21 cellular contexts compared by ENCODE assay signal in the genomic region with DNA sequence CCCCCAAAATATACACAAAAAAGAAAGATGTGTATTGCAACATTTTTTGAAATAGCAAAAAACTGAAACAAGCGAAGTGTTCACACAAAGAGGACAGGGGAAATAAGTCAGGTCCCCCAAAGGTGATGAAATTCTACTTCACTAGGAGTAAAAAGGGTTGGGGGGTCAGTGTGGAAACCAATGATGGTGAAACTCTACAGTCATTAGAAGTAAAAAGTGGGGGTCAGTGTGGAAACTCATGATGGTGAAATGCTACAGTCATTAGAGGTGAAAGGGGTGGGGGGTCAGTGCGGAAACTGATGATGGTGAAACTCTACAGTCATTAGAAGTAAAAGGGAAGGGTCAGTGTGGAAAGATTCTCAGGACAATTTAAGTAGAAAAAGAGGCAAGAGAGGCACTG.
DNase-seq lines count a peak whose midpoint lies in the region; ATAC-seq and TF ChIP-seq lines count a peak whose summit lies in the region.
"Had no signal": no experiment of that assay in that cellular context is flagged by ENCODE, and none has a peak within 500 bp of the region (broad histone marks: within the 10 kb centered on the region; RNA-seq: fewer than 3 reads in every experiment).

No MANE protein-coding gene starts in this region.

- TF ChIP-seq POLR2A in spleen (IDR thresholded peaks at IDR 0.05) = no peak

- peak; percentile 77 to 83 for DNase-seq in HL-60 (ENCODE audit: low read depth in 1 of 2, low spot score in 1 of 2)
- peak; percentile 75 for DNase-seq in NOMO-1 treated with DMSO at 0.1 percent for 48 hours (lab: John Stamatoyannopoulos, UW; ENCODE audit: unreplicated experiment)
- DNase-seq in SKM-1 treated with dmso at 0.1 percent for 144 hours (lab: John Stamatoyannopoulos, UW; ENCODE audit: unreplicated experiment) = peak; percentile 94
- no peak for DNase-seq in spleen
- DNase-seq in OCI-M1 (lab: John Stamatoyannopoulos, UW) = no peak
- DNase-seq in activated T-cell treated with anti-CD3 and anti-CD28 coated beads for 4 hours = no peak
- DNase-seq: 8988T; ACHN; AML-193; BE2C; CD4-positive, alpha-beta T cell; CD8-positive, alpha-beta memory T cell; DMS 273 treated with DMSO at 0.1 percent for 48 hours; DMS79 treated with DMSO at 0.1 percent for 48 hours; GF-D8; H9 had no signal

- no peak overlapping the region for H3K4me3 ChIP-seq in HL-60 (replicated peaks; ENCODE audit: insufficient read depth, low read length)
- H3K4me3 ChIP-seq in spleen = peak overlapping the region in 1 of 8 donors; percentile 6
- H3K4me3 ChIP-seq: A549; BLaER1 treated with 17β-estradiol and CSF1 and Interleukin-3, amounts not matched to agents 10 nM and 100 nM; GM23338 had no signal

- 46 to 82% (median 69%) methylated on average over 2 of the region's 2 CpGs for WGBS in spleen, 5 donors

- H3K4me1 ChIP-seq in spleen = peaks cover 0 to 21% (median 13%) of the 10 kb centered on the region in 6 donors
- H3K4me1 ChIP-seq: A549; BLaER1 treated with 17β-estradiol and CSF1 and Interleukin-3, amounts not matched to agents 10 nM and 100 nM had no signal

- intact Hi-C loops in spleen (cut with DNase I; ENCODE audit: low total_unique reads) = no loop called here

- no peaks in the 10 kb centered on the region for H3K36me3 ChIP-seq in spleen
- H3K36me3 ChIP-seq: BE2C; BLaER1 treated with 17β-estradiol and CSF1 and Interleukin-3, amounts not matched to agents 10 nM and 100 nM had no signal

- H3K27ac ChIP-seq in HL-60 (replicated peaks) (peak overlapping the region; percentile 51), spleen (peak overlapping the region in 6 of 8 donors; percentile 33 to 84 (median 70))
- H3K27ac ChIP-seq: A549; BLaER1 treated with 17β-estradiol and CSF1 and Interleukin-3, amounts not matched to agents 10 nM and 100 nM had no signal

- H3K27me3 ChIP-seq in HL-60 (ENCODE audit: insufficient read depth, poor library complexity, severe bottlenecking) (no peaks in the 10 kb centered on the region), spleen (replicated peaks in 1 of 7) (no peaks in the 10 kb centered on the region)
- H3K27me3 ChIP-seq: BE2C; BLaER1 treated with 17β-estradiol and CSF1 and Interleukin-3, amounts not matched to agents 10 nM and 100 nM had no signal

- H3K9me3 ChIP-seq in spleen = no peaks in the 10 kb centered on the region
- H3K9me3 ChIP-seq: A549, BE2C had no signal

- TF ChIP-seq CTCF in HL-60 (IDR thresholded peaks at IDR 0.05; ENCODE audit: insufficient read depth, low read length) (no peak), spleen (IDR thresholded peaks at IDR 0.05 in 8 of 11, conservative IDR thresholded peaks at IDR 0.05 in 3 of 11) (no peak)

- ATAC-seq in activated CD4-positive, CD25-positive, alpha-beta regulatory T cell treated with anti-CD3 and anti-CD28 coated beads, Interleukin-2, amount 50 U/mL, for 24 hours = no peak
- ATAC-seq: GM23338, HCT116 had no signal

Comparison
In these comparisons a context has a peak if more than half of its experiments do, and no peak if none do; other contexts are left out.
1. DNase-seq: peak in HL-60 (2 of 2), NOMO-1 treated with DMSO at 0.1 percent for 48 hours (single experiment) and SKM-1 treated with dmso at 0.1 percent for 144 hours (single experiment); none in spleen (single experiment), OCI-M1 (single experiment) and activated T-cell treated with anti-CD3 and anti-CD28 coated beads for 4 hours (single experiment).